ENCODE assay signal across 9 cellular contexts in the genomic region with DNA sequence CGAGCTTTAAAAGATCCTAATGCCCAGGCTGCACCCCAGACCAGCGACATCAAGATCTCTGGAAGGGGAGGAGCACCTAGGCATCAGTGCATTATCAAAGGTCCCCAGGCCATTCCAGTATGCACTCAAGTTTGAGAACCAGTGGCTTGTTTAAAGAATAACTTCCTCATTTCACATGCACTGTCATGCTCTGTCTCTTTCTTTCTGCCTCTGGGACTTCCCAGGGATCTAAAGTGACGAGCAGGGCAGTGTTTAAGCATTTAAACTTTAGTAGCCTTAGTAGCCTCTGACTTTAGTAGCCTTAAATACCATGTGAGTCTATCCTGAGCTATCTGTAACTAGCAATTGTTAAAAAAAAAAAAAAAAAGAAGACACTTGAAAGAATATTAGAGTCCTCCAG. TPM values are rescaled to one million over a fixed set of nuclear protein-coding genes. Genes with fewer than 3 reads are reported as not detected.
DNase-seq lines count a peak whose midpoint lies in the region; ATAC-seq and TF ChIP-seq lines count a peak whose summit lies in the region.
"Had no signal": no experiment of that assay in that cellular context is flagged by ENCODE, and none has a peak within 500 bp of the region (broad histone marks: within the 10 kb centered on the region; RNA-seq: fewer than 3 reads in every experiment).

No MANE protein-coding gene starts in this region.

- no CpG with 5 or more reads among the region's 3 CpGs for WGBS in neuronal stem cell (ENCODE audit: extremely low coverage in 2 of 2, insufficient read length in 2 of 2, insufficient replicate concordance in 1 of 2), 2 donors

- H2BK5ac ChIP-seq in neuronal stem cell (ENCODE audit: low read length): no peak overlapping the region

- H3K4me3 ChIP-seq in neuronal stem cell (ENCODE audit: low read length in 2 of 2): no peak overlapping the region
- H3K4me3 ChIP-seq in MM.1S (ENCODE audit: low read length): no peak overlapping the region
- H3K4me3 ChIP-seq: tibial artery had no signal

- no peak overlapping the region for H4K8ac ChIP-seq in neuronal stem cell (ENCODE audit: low read depth, low read length)

- no peaks in the 10 kb centered on the region for H3K79me1 ChIP-seq in neuronal stem cell (ENCODE audit: low read depth, low read length)

- no peaks in the 10 kb centered on the region for H3K9me2 ChIP-seq in MM.1S (replicated peaks; ENCODE audit: insufficient read depth, low read length)

- no peak overlapping the region for H3K23ac ChIP-seq in neuronal stem cell (ENCODE audit: low read depth, low read length, poor library complexity)

- no peak overlapping the region for H4K91ac ChIP-seq in neuronal stem cell (ENCODE audit: low read depth, low read length, poor library complexity)

- H3F3A ChIP-seq in MM.1S (ENCODE audit: insufficient read depth, low read length): no peaks in the 10 kb centered on the region

- ATAC-seq in GM19035 (IDR thresholded peaks at IDR 0.05; ENCODE audit: unreplicated experiment) (peak; percentile 91), HG02588 (IDR thresholded peaks at IDR 0.05; ENCODE audit: unreplicated experiment) (peak; percentile 86), HG03565 (IDR thresholded peaks at IDR 0.05; ENCODE audit: unreplicated experiment) (peak; percentile 91)

- H3K9me3 ChIP-seq in neuronal stem cell (replicated peaks in 1 of 2; ENCODE audit: control insufficient read depth in 2 of 2, insufficient read depth in 1 of 2, low read depth in 1 of 2, low read length in 2 of 2) (no peaks in the 10 kb centered on the region), MM.1S (replicated peaks; ENCODE audit: insufficient read depth, low read length) (no peaks in the 10 kb centered on the region)
- H3K9me3 ChIP-seq: tibial artery had no signal

- no peak overlapping the region for H3K4me2 ChIP-seq in neuronal stem cell (ENCODE audit: insufficient read depth, low read length, poor library complexity, severe bottlenecking)
- H3K4me2 ChIP-seq in MM.1S (ENCODE audit: low read depth, low read length): no peak overlapping the region

- H2AFZ ChIP-seq in neuronal stem cell (ENCODE audit: low read length): peak overlapping the region; percentile 21
- H2AFZ ChIP-seq in MM.1S (ENCODE audit: low read length): no peak overlapping the region

- peaks cover 0 to 6% of the 10 kb centered on the region in 2 donors for H3K4me1 ChIP-seq in neuronal stem cell (ENCODE audit: control insufficient read depth in 2 of 2, insufficient read depth in 1 of 2, low read depth in 1 of 2, low read length in 2 of 2)
- H3K4me1 ChIP-seq in MM.1S (ENCODE audit: low read length): no peaks in the 10 kb centered on the region
- H3K4me1 ChIP-seq: tibial artery had no signal

- no peaks in the 10 kb centered on the region for H3K79me2 ChIP-seq in MM.1S (ENCODE audit: low read length)

- DNase-seq in neuronal stem cell (ENCODE audit: low spot score) (no peak), MM.1S (no peak), NCI-H446 (lab: John Stamatoyannopoulos, UW) (no peak)
- DNase-seq in activated CD4-positive, alpha-beta T cell treated with anti-CD3 and anti-CD28 coated beads, Interleukin-2, amount 50 U/mL, for 1 hour: no peak
- DNase-seq: NCI-H82, tibial artery had no signal

- H2BK120ac ChIP-seq in neuronal stem cell (ENCODE audit: low read depth, low read length): no peak overlapping the region

- H3K18ac ChIP-seq in neuronal stem cell (ENCODE audit: low read length): no peak overlapping the region

- H3K36me3 ChIP-seq in neuronal stem cell (replicated peaks in 1 of 2; ENCODE audit: control insufficient read depth in 2 of 2, insufficient read depth in 2 of 2, low read length in 2 of 2) (no peaks in the 10 kb centered on the region), MM.1S (replicated peaks; ENCODE audit: insufficient read depth, low read length) (no peaks in the 10 kb centered on the region)
- H3K36me3 ChIP-seq: tibial artery had no signal

- H4K20me1 ChIP-seq in MM.1S (ENCODE audit: insufficient read depth, low read length): no peaks in the 10 kb centered on the region

- H3K27ac ChIP-seq in neuronal stem cell (replicated peaks; ENCODE audit: low read length): no peak overlapping the region
- H3K27ac ChIP-seq in MM.1S (ENCODE audit: low read length): no peak overlapping the region
- H3K27ac ChIP-seq: tibial artery had no signal

- H2AK5ac ChIP-seq in neuronal stem cell (ENCODE audit: low read depth, low read length): no peak overlapping the region

- H3K14ac ChIP-seq in neuronal stem cell (ENCODE audit: low read length): no peak overlapping the region

- H3K27me3 ChIP-seq in neuronal stem cell (ENCODE audit: control insufficient read depth in 3 of 3, insufficient read depth in 3 of 3, low read depth in 1 of 3, low read length in 3 of 3): no peaks in the 10 kb centered on the region
- no peaks in the 10 kb centered on the region for H3K27me3 ChIP-seq in MM.1S (replicated peaks; ENCODE audit: insufficient read depth, low read length)
- H3K27me3 ChIP-seq: tibial artery had no signal

- H3K9ac ChIP-seq in neuronal stem cell (ENCODE audit: low read depth, low read length, poor library complexity) (no peak overlapping the region), MM.1S (ENCODE audit: low read length) (no peak overlapping the region)

- no peak for TF ChIP-seq CTCF in MM.1S (IDR thresholded peaks at IDR 0.05; ENCODE audit: low read length)

- no peak overlapping the region for H2BK12ac ChIP-seq in neuronal stem cell (ENCODE audit: low read length)

- H2BK15ac ChIP-seq in neuronal stem cell (ENCODE audit: low read length): no peak overlapping the region

- no peak overlapping the region for H3K4ac ChIP-seq in neuronal stem cell (ENCODE audit: low read length)

RNA-seq across cellular contexts. Expression of gene FARP1, which starts 8.9 kb away (rescaled TPM):
- 161 TPM for polyA plus RNA-seq in neuronal stem cell (2013, experiment 1 of 2)
- 162 TPM for polyA plus RNA-seq in neuronal stem cell (2013, experiment 2 of 2)

RNA-seq across cellular contexts. Expression of gene RNF113B, which starts 43.1 kb away (rescaled TPM):
- polyA plus RNA-seq in neuronal stem cell (2013, experiment 1 of 2): not detected
- not detected for polyA plus RNA-seq in neuronal stem cell (2013, experiment 2 of 2)
